In genomic region chr18:77749189-77749588, GRCh38 we compare ENCODE assay signal across 12 cellular contexts.
DNase-seq lines count a peak whose midpoint lies in the region; ATAC-seq, FAIRE-seq and TF ChIP-seq lines count a peak whose summit lies in the region.
"Had no signal": no experiment of that assay in that cellular context is flagged by ENCODE, and none has a peak within 500 bp of the region (broad histone marks: within the 10 kb centered on the region; RNA-seq: fewer than 3 reads in every experiment).

No MANE protein-coding gene starts in this region.

- peak; percentile 56 for TF ChIP-seq CTCF in DOHH2 (IDR thresholded peaks at IDR 0.05; ENCODE audit: low read depth, low read length, poor library complexity, severe bottlenecking)
- TF ChIP-seq CTCF in GM20000 (IDR thresholded peaks at IDR 0.05; ENCODE audit: extremely low read depth, missing control alignments), result peak; percentile 6
- TF ChIP-seq CTCF in RWPE1 (conservative IDR thresholded peaks at IDR 0.05; ENCODE audit: low read depth), result peak; percentile 64
- no peak for TF ChIP-seq CTCF in coronary artery (IDR thresholded peaks at IDR 0.05)
- peak in 2 of 4 donors; percentile 10 to 11 for TF ChIP-seq CTCF in pancreas (IDR thresholded peaks at IDR 0.05)

- H3K4me1 ChIP-seq in DOHH2 (ENCODE audit: control insufficient read depth, low read length) (no peaks in the 10 kb centered on the region), pancreas (no peaks in the 10 kb centered on the region)

- H3K27me3 ChIP-seq in DOHH2 (ENCODE audit: control insufficient read depth, low read length) (no peaks in the 10 kb centered on the region), pancreas (peaks cover 0 to 5% (median 0%) of the 10 kb centered on the region in 4 donors)

- POLR2A ChIA-PET in RWPE1 (lab: Yijun Ruan, JAX; ENCODE audit: low non-redundant PET), result no interaction called here

- H4K20me1 ChIP-seq in DOHH2 (ENCODE audit: control insufficient read depth, insufficient read depth, low read depth, low read length), result no peaks in the 10 kb centered on the region

- intact Hi-C loops in pancreas (cut with DNase I), result no loop called here

- H3K9me2 ChIP-seq in DOHH2 (replicated peaks; ENCODE audit: control insufficient read depth, low read length), result no peaks in the 10 kb centered on the region

- H3K9me3 ChIP-seq in DOHH2 (ENCODE audit: control insufficient read depth, insufficient read depth, low read length) (no peaks in the 10 kb centered on the region), pancreas (no peaks in the 10 kb centered on the region)

- no peak overlapping the region for H3K4me3 ChIP-seq in DOHH2 (ENCODE audit: low read length)
- no peak overlapping the region for H3K4me3 ChIP-seq in coronary artery
- no peak overlapping the region for H3K4me3 ChIP-seq in pancreas

- no peak for FAIRE-seq in pancreas (lab: Jason Lieb, UNC)

- H3K4me2 ChIP-seq in DOHH2 (ENCODE audit: low read length), result no peak overlapping the region

- H3K27ac ChIP-seq in DOHH2 (ENCODE audit: low read depth, low read length) (no peak overlapping the region), RWPE1 (no peak overlapping the region), coronary artery (no peak overlapping the region), pancreas (no peak overlapping the region)

- CTCF ChIA-PET in RWPE1 (lab: Yijun Ruan, JAX), result no interaction called here

- ATAC-seq in GM21825 (IDR thresholded peaks at IDR 0.05; ENCODE audit: unreplicated experiment), result no peak
- no peak for ATAC-seq in pancreas
- ATAC-seq: T-helper 17 cell had no signal

- H3K79me2 ChIP-seq in DOHH2 (ENCODE audit: control insufficient read depth, low read length), result no peaks in the 10 kb centered on the region

- H3F3A ChIP-seq in DOHH2 (ENCODE audit: control insufficient read depth, insufficient read depth), result no peaks in the 10 kb centered on the region

- peak; percentile 9 for DNase-seq in GM20000 (ENCODE audit: low spot score)
- DNase-seq in RWPE1 (ENCODE audit: low spot score), result no peak
- DNase-seq in left kidney (ENCODE audit: low read depth, low spot score), result peak; percentile 47
- no peak for DNase-seq in hypothalamus (lab: John Stamatoyannopoulos, UW)
- no peak for DNase-seq in coronary artery (ENCODE audit: low spot score)
- DNase-seq in pancreas, result no peak
- DNase-seq: activated naive CD4-positive, alpha-beta T cell; MV-4-11; naive B cell; T-helper 17 cell had no signal

- no peaks in the 10 kb centered on the region for H3K36me3 ChIP-seq in DOHH2 (ENCODE audit: control insufficient read depth, low read length)
- H3K36me3 ChIP-seq in pancreas, result no peaks in the 10 kb centered on the region

- WGBS in pancreas, 2 donors, result 20 to 21% methylated on average over 7 of the region's 7 CpGs

Comparison
In these comparisons a context has a peak if more than half of its experiments do, and no peak if none do; other contexts are left out.
1. DNase-seq: peak in GM20000 (single experiment) and left kidney (single experiment); none in RWPE1 (single experiment), hypothalamus (0 of 51), coronary artery (single experiment) and pancreas (0 of 6).